ENCODE assay signal across 8 cellular contexts in the genomic region with DNA sequence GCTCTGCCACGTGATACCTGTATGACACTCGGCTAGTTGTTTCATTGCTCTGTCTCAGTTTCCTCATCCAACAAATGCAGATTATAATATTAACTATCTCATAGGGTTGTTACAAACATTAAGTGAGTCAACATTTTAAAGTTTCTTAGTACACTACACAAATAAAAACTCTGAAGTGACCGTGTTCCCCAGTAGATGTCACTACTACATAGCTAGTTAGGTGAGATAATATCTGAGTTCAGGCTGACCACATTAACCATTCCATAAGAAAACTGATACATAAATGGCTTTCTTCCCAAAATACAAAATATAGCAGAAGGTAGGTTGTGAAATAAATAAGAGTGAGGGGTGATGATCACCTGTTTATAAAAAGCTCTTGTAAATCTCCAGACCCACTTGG.
DNase-seq lines count a peak whose midpoint lies in the region; ATAC-seq and TF ChIP-seq lines count a peak whose summit lies in the region.

No MANE protein-coding gene starts in this region.

- H3K36me3 Mint-ChIP-seq in HFFc6 (ENCODE audit: low read depth) (no peaks in the 10 kb centered on the region), glutamatergic neuron (ENCODE audit: unreplicated experiment) (no peaks in the 10 kb centered on the region)
- H3K36me3 Mint-ChIP-seq in naive thymus-derived CD8-positive, alpha-beta T cell, result no peaks in the 10 kb centered on the region

- H3K27ac Mint-ChIP-seq in HFFc6, result no peak overlapping the region
- no peak overlapping the region for H3K27ac Mint-ChIP-seq in glutamatergic neuron (ENCODE audit: unreplicated experiment)
- H3K27ac Mint-ChIP-seq in naive thymus-derived CD8-positive, alpha-beta T cell, result no peak overlapping the region

- no peak for ATAC-seq in GM21381 (IDR thresholded peaks at IDR 0.05; ENCODE audit: unreplicated experiment)
- ATAC-seq in HG02642 (IDR thresholded peaks at IDR 0.05; ENCODE audit: poor library complexity, unreplicated experiment), result no peak
- ATAC-seq in naive thymus-derived CD8-positive, alpha-beta T cell, result no peak

- POLR2A ChIA-PET in naive thymus-derived CD8-positive, alpha-beta T cell (lab: Charles Lee), result no interaction called here

- TF ChIP-seq CTCF in AG09319 (IDR thresholded peaks at IDR 0.05; ENCODE audit: low read depth, low read length) (peak; percentile 49), HFFc6 (IDR thresholded peaks at IDR 0.05) (peak; percentile 79), glutamatergic neuron (IDR thresholded peaks at IDR 0.05; ENCODE audit: partially characterized antibody, unreplicated experiment) (peak; percentile 31)

- H3K27me3 Mint-ChIP-seq in HFFc6 (ENCODE audit: insufficient read depth), result peaks cover 9% of the 10 kb centered on the region
- H3K27me3 Mint-ChIP-seq in glutamatergic neuron (ENCODE audit: unreplicated experiment), result no peaks in the 10 kb centered on the region
- H3K27me3 Mint-ChIP-seq in naive thymus-derived CD8-positive, alpha-beta T cell, result peaks cover 0 to 7% (median 0%) of the 10 kb centered on the region in 5 donors

- H3K4me3 Mint-ChIP-seq in HFFc6 (no peak overlapping the region), glutamatergic neuron (ENCODE audit: unreplicated experiment) (no peak overlapping the region)
- H3K4me3 Mint-ChIP-seq in naive thymus-derived CD8-positive, alpha-beta T cell, result no peak overlapping the region

- DNase-seq in AG09319 (ENCODE audit: extremely low read depth, low read depth), result peak; percentile 11
- peak; percentile 48 for DNase-seq in HFFc6
- DNase-seq in RPMI8226, result peak; percentile 9
- no peak for DNase-seq in glutamatergic neuron
- DNase-seq in nucleus accumbens (lab: John Stamatoyannopoulos, UW), result no peak
- no peak for DNase-seq in naive thymus-derived CD8-positive, alpha-beta T cell

- H3K9me3 Mint-ChIP-seq in HFFc6 (no peaks in the 10 kb centered on the region), glutamatergic neuron (ENCODE audit: unreplicated experiment) (no peaks in the 10 kb centered on the region)
- H3K9me3 Mint-ChIP-seq in naive thymus-derived CD8-positive, alpha-beta T cell, result peaks cover 0 to 2% (median 0%) of the 10 kb centered on the region in 9 donors

- H3K4me1 Mint-ChIP-seq in HFFc6 (ENCODE audit: low read depth), result no peaks in the 10 kb centered on the region
- no peaks in the 10 kb centered on the region for H3K4me1 Mint-ChIP-seq in glutamatergic neuron (ENCODE audit: low read depth, unreplicated experiment)
- H3K4me1 Mint-ChIP-seq in naive thymus-derived CD8-positive, alpha-beta T cell, result no peaks in the 10 kb centered on the region

Comparison
In these comparisons a context has a peak if more than half of its experiments do, and no peak if none do; other contexts are left out.
1. DNase-seq: peak in AG09319 (single experiment), HFFc6 (single experiment) and RPMI8226 (single experiment); none in glutamatergic neuron (single experiment), nucleus accumbens (0 of 56) and naive thymus-derived CD8-positive, alpha-beta T cell (0 of 10).
2. Peak in every context shown above with its lines, with median percentiles within 50 percentile points of each other: CTCF ChIP-seq.